Comparison of ENCODE assay signal across 11 cellular contexts in the genomic region with DNA sequence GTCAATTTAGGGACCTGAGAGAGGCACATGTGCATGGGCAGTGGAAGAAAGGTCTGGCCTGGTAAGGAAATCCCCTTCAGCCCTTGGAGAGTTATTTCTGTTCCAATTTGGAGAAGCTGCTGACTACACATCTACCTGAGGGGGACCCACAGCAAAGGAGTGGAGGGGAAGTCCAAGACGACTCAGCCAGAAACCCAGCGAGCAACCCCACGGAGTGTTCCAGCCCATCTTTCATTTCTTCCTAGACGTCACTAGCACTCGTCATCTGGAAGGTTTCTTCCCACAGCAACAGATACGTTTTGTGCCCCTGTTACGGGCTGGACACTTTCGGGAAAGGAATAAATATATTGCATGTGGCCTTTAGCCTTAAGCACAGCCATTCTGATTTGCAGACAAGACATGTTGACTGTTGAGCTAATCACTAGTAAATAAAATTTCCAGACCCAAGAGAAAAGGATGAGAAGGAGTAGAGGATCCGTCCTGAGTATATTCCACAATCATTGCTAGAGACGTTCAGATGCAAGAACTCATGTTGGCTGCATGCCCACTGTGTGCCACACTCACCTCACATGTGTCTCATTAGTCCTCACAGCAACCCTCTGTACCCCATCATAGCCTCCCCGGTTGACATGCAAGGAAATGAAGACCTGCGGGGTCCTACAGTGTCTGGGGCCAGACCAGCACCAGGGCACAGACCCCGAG. TPM values are rescaled to one million over a fixed set of nuclear protein-coding genes. Genes with fewer than 3 reads are reported as not detected.
A peak's percentile ranks its signal among the peaks of the same experiment; 100 is the strongest.
DNase-seq lines count a peak whose midpoint lies in the region; ATAC-seq and TF ChIP-seq lines count a peak whose summit lies in the region.
"Had no signal": no experiment of that assay in that cellular context is flagged by ENCODE, and none has a peak within 500 bp of the region (broad histone marks: within the 10 kb centered on the region; RNA-seq: fewer than 3 reads in every experiment).

No MANE protein-coding gene starts in this region.

- peak; percentile 17 for DNase-seq in activated naive CD4-positive, alpha-beta T cell treated with Interleukin-2 at 50 U/mL for 16 hours
- no peak for DNase-seq in activated naive CD4-positive, alpha-beta T cell treated with anti-CD3 and anti-CD28 coated beads, Interleukin-2, amount 10 ng/mL, durations not matched to agents 7 days and 5 days
- DNase-seq in PC-9 (no peak), hypothalamus (lab: John Stamatoyannopoulos, UW) (no peak)
- DNase-seq in stimulated activated naive CD8-positive, alpha-beta T cell treated with anti-CD3 and anti-CD28 coated beads, Interleukin-15, Interleukin-2, amounts not matched to agents 100 U/mL and 50 U/mL, for 24 hours, result peak; percentile 39
- DNase-seq in central memory CD4-positive, alpha-beta T cell, result no peak
- DNase-seq in activated T-helper 2 cell treated with anti-CD3 and anti-CD28 coated beads, Interferon-gamma antibody, Interleukin-2, Interleukin-4, amounts not matched to agents 10 μg/mL and 5 μg/mL and 100 μg/mL, durations not matched to agents 14 hours and 24 hours and 36 hours (ENCODE audit: low spot score), result no peak
- DNase-seq: GF-D8, NCI-H1694 treated with DMSO at 0.1 percent for 48 hours, SIG-M5 had no signal

- no peaks in the 10 kb centered on the region for H4K20me1 ChIP-seq in PC-9 (ENCODE audit: insufficient read depth)

- H3F3A ChIP-seq in PC-9 (ENCODE audit: insufficient read depth, low read depth), result peaks cover 26% of the 10 kb centered on the region; the same call in 1 of the 2 replicates

- CTCF ChIA-PET in activated naive CD4-positive, alpha-beta T cell treated with anti-CD3 and anti-CD28 coated beads, Interleukin-2, amount 10 ng/mL, durations not matched to agents 7 days and 5 days (lab: Charles Lee), result no interaction called here
- CTCF ChIA-PET in PC-9 (lab: Charles Lee), result no interaction called here

- no peak for TF ChIP-seq CTCF in PC-9 (conservative IDR thresholded peaks at IDR 0.05)

- no peak overlapping the region for H3K4me3 Mint-ChIP-seq in activated naive CD4-positive, alpha-beta T cell treated with anti-CD3 and anti-CD28 coated beads, Interleukin-2, amount 10 ng/mL, durations not matched to agents 7 days and 5 days
- H3K4me3 Mint-ChIP-seq in activated T-helper 2 cell treated with anti-CD3 and anti-CD28 coated beads, Interferon-gamma antibody, Interleukin-2, Interleukin-4, amounts not matched to agents 10 μg/mL and 5 μg/mL and 100 μg/mL, durations not matched to agents 14 hours and 24 hours and 36 hours (ENCODE audit: low read depth), result no peak overlapping the region

- peak overlapping the region; percentile 58 for H3K27ac ChIP-seq in PC-9

- H3K9me3 ChIP-seq in PC-9 (ENCODE audit: insufficient read depth, low read depth), result no peaks in the 10 kb centered on the region

- no TSS peak for BruUV-seq in PC-9 (replicated peaks; lab: Mats Ljungman, UMichigan)

- peak; percentile 87 for ATAC-seq in HG02623 (IDR thresholded peaks at IDR 0.05; ENCODE audit: unreplicated experiment)
- ATAC-seq in stimulated activated naive CD8-positive, alpha-beta T cell treated with anti-CD3 and anti-CD28 coated beads, Interleukin-15, Interleukin-2, amounts not matched to agents 100 U/mL and 50 U/mL, for 24 hours, result peak; percentile 81

- H3K36me3 ChIP-seq in PC-9 (ENCODE audit: low read depth), result no peaks in the 10 kb centered on the region

- H3K4me2 ChIP-seq in PC-9, result peak overlapping the region; percentile 45

- no peak overlapping the region for H2AFZ ChIP-seq in PC-9

- H3K27me3 ChIP-seq in PC-9 (ENCODE audit: insufficient read depth, low read depth), result no peaks in the 10 kb centered on the region

- H3K27me3 Mint-ChIP-seq in activated naive CD4-positive, alpha-beta T cell treated with anti-CD3 and anti-CD28 coated beads, Interleukin-2, amount 10 ng/mL, durations not matched to agents 7 days and 5 days, result peaks cover 66% of the 10 kb centered on the region
- peaks cover 25% of the 10 kb centered on the region for H3K27me3 Mint-ChIP-seq in activated T-helper 2 cell treated with anti-CD3 and anti-CD28 coated beads, Interferon-gamma antibody, Interleukin-2, Interleukin-4, amounts not matched to agents 10 μg/mL and 5 μg/mL and 100 μg/mL, durations not matched to agents 14 hours and 24 hours and 36 hours (ENCODE audit: low read depth)

- no peak overlapping the region for H3K4me3 ChIP-seq in PC-9

- peaks cover 52% of the 10 kb centered on the region for H3K4me1 ChIP-seq in PC-9 (replicated peaks; ENCODE audit: insufficient read depth)

- H3K4me1 Mint-ChIP-seq in activated naive CD4-positive, alpha-beta T cell treated with anti-CD3 and anti-CD28 coated beads, Interleukin-2, amount 10 ng/mL, durations not matched to agents 7 days and 5 days, result no peaks in the 10 kb centered on the region
- H3K4me1 Mint-ChIP-seq in activated T-helper 2 cell treated with anti-CD3 and anti-CD28 coated beads, Interferon-gamma antibody, Interleukin-2, Interleukin-4, amounts not matched to agents 10 μg/mL and 5 μg/mL and 100 μg/mL, durations not matched to agents 14 hours and 24 hours and 36 hours (ENCODE audit: low read depth), result peaks cover 11% of the 10 kb centered on the region

- H3K79me2 ChIP-seq in PC-9 (ENCODE audit: low read depth), result no peaks in the 10 kb centered on the region

- H3K9me3 Mint-ChIP-seq in activated naive CD4-positive, alpha-beta T cell treated with anti-CD3 and anti-CD28 coated beads, Interleukin-2, amount 10 ng/mL, durations not matched to agents 7 days and 5 days, result no peaks in the 10 kb centered on the region
- no peaks in the 10 kb centered on the region for H3K9me3 Mint-ChIP-seq in activated T-helper 2 cell treated with anti-CD3 and anti-CD28 coated beads, Interferon-gamma antibody, Interleukin-2, Interleukin-4, amounts not matched to agents 10 μg/mL and 5 μg/mL and 100 μg/mL, durations not matched to agents 14 hours and 24 hours and 36 hours

- H3K9me2 ChIP-seq in PC-9 (ENCODE audit: insufficient read depth), result no peaks in the 10 kb centered on the region

- intact Hi-C loops in PC-9 (cut with micrococcal nuclease; ENCODE audit: unreplicated experiment), result no loop called here
- intact Hi-C loops in activated T-helper 2 cell treated with anti-CD3 and anti-CD28 coated beads, Interferon-gamma antibody, Interleukin-2, Interleukin-4, amounts not matched to agents 10 μg/mL and 5 μg/mL and 100 μg/mL, durations not matched to agents 14 hours and 24 hours and 36 hours (cut with micrococcal nuclease), result loop anchor here (1.0 kb wide), 1 partner anchor 38 kb away; no protein-coding TSS in a partner anchor

- POLR2A ChIA-PET in PC-9 (lab: Charles Lee; ENCODE audit: unreplicated experiment), result interaction anchor here (0.6 kb wide), 1 partner anchor 219 kb away, joined by 3 read pairs; no protein-coding TSS in a partner anchor

- no peak overlapping the region for H3K27ac Mint-ChIP-seq in activated naive CD4-positive, alpha-beta T cell treated with anti-CD3 and anti-CD28 coated beads, Interleukin-2, amount 10 ng/mL, durations not matched to agents 7 days and 5 days
- no peak overlapping the region for H3K27ac Mint-ChIP-seq in activated T-helper 2 cell treated with anti-CD3 and anti-CD28 coated beads, Interferon-gamma antibody, Interleukin-2, Interleukin-4, amounts not matched to agents 10 μg/mL and 5 μg/mL and 100 μg/mL, durations not matched to agents 14 hours and 24 hours and 36 hours

- no peaks in the 10 kb centered on the region for H3K36me3 Mint-ChIP-seq in activated naive CD4-positive, alpha-beta T cell treated with anti-CD3 and anti-CD28 coated beads, Interleukin-2, amount 10 ng/mL, durations not matched to agents 7 days and 5 days
- H3K36me3 Mint-ChIP-seq in activated T-helper 2 cell treated with anti-CD3 and anti-CD28 coated beads, Interferon-gamma antibody, Interleukin-2, Interleukin-4, amounts not matched to agents 10 μg/mL and 5 μg/mL and 100 μg/mL, durations not matched to agents 14 hours and 24 hours and 36 hours (ENCODE audit: low read depth), result no peaks in the 10 kb centered on the region

RNA-seq across cellular contexts. Expression of gene FAM174B, which starts 7.8 kb away (rescaled TPM):
- total RNA-seq in PC-9 (2021), result 77.5 and 90.3 TPM in 2 replicates
- total RNA-seq in activated T-helper 2 cell treated with anti-CD3 and anti-CD28 coated beads, Interferon-gamma antibody, Interleukin-2, Interleukin-4, amounts not matched to agents 10 μg/mL and 5 μg/mL and 100 μg/mL, durations not matched to agents 14 hours and 24 hours and 36 hours, result 3.0 and 3.7 TPM in 2 replicates

Comparison
In these comparisons a context has a peak if more than half of its experiments do, and no peak if none do; other contexts are left out.
1. DNase-seq: peak in activated naive CD4-positive, alpha-beta T cell treated with Interleukin-2 at 50 U/mL for 16 hours (single experiment) and stimulated activated naive CD8-positive, alpha-beta T cell treated with anti-CD3 and anti-CD28 coated beads, Interleukin-15, Interleukin-2, amounts not matched to agents 100 U/mL and 50 U/mL, for 24 hours (single experiment); none in activated naive CD4-positive, alpha-beta T cell treated with anti-CD3 and anti-CD28 coated beads, Interleukin-2, amount 10 ng/mL, durations not matched to agents 7 days and 5 days (single experiment), PC-9 (0 of 2), central memory CD4-positive, alpha-beta T cell (single experiment), activated T-helper 2 cell treated with anti-CD3 and anti-CD28 coated beads, Interferon-gamma antibody, Interleukin-2, Interleukin-4, amounts not matched to agents 10 μg/mL and 5 μg/mL and 100 μg/mL, durations not matched to agents 14 hours and 24 hours and 36 hours (single experiment) and hypothalamus (0 of 51).
2. RNA of gene FAM174B, which starts 7.8 kb away (total RNA-seq): 77.5 to 90.3 TPM in PC-9; 3.0 to 3.7 TPM in activated T-helper 2 cell treated with anti-CD3 and anti-CD28 coated beads, Interferon-gamma antibody, Interleukin-2, Interleukin-4, amounts not matched to agents 10 μg/mL and 5 μg/mL and 100 μg/mL, durations not matched to agents 14 hours and 24 hours and 36 hours; every median in the first group is over 10 times any median in the second.